In genomic region chr12:54561164-54561563, GRCh38 we compare ENCODE assay signal across 8 cellular contexts. TPM values are rescaled to one million over a fixed set of nuclear protein-coding genes. Genes with fewer than 3 reads are reported as not detected.
DNase-seq lines count a peak whose midpoint lies in the region; ATAC-seq and TF ChIP-seq lines count a peak whose summit lies in the region.

No MANE protein-coding gene starts in this region.

- intact Hi-C loops in A673 (cut with micrococcal nuclease; ENCODE audit: unreplicated experiment), result no loop called here
- intact Hi-C loops in dendritic cell treated with granulocyte-macrophage colony-stimulating factor and Interleukin-4, amounts not matched to agents 40 ng/mL and 50 ng/mL, for 4 days (cut with micrococcal nuclease), result no loop called here
- intact Hi-C loops in naive thymus-derived CD4-positive, alpha-beta T cell (cut with micrococcal nuclease), result loop anchor here (2.0 to 5.0 kb wide), 4 partner anchors 18 to 149 kb away; partner anchors contain the start of gene NCKAP1L (in 2 of the 2)

- CTCF ChIA-PET in A673 (lab: Charles Lee), result no interaction called here
- CTCF ChIA-PET in naive thymus-derived CD4-positive, alpha-beta T cell (lab: Charles Lee), result interaction anchor here (1.2 to 1.4 kb wide), 2 partner anchors 11 to 19 kb away, joined by 3 to 5 read pairs; partner anchors contain the start of gene PDE1B

- H3K4me1 Mint-ChIP-seq in dendritic cell treated with granulocyte-macrophage colony-stimulating factor and Interleukin-4, amounts not matched to agents 40 ng/mL and 50 ng/mL, for 4 days (ENCODE audit: low read depth), result peaks cover 32% of the 10 kb centered on the region
- H3K4me1 Mint-ChIP-seq in naive thymus-derived CD4-positive, alpha-beta T cell, result peaks cover 20 to 46% (median 29%) of the 10 kb centered on the region in 7 donors

- no peak for ATAC-seq in naive thymus-derived CD4-positive, alpha-beta T cell
- no peak for ATAC-seq in GM19023 (IDR thresholded peaks at IDR 0.05; ENCODE audit: unreplicated experiment)

- DNase-seq in A673 (ENCODE audit: low spot score) (no peak), MV-4-11 (lab: John Stamatoyannopoulos, UW) (peak; percentile 79), OCI-M2 (lab: John Stamatoyannopoulos, UW; ENCODE audit: unreplicated experiment) (no peak), inferior parietal cortex (ENCODE audit: extremely low spot score) (no peak), EL (no peak)
- peak in 2 of 9 donors; percentile 8 to 44 for DNase-seq in naive thymus-derived CD4-positive, alpha-beta T cell

- no peaks in the 10 kb centered on the region for H3K27me3 Mint-ChIP-seq in dendritic cell treated with granulocyte-macrophage colony-stimulating factor and Interleukin-4, amounts not matched to agents 40 ng/mL and 50 ng/mL, for 4 days
- H3K27me3 Mint-ChIP-seq in naive thymus-derived CD4-positive, alpha-beta T cell, result no peaks in the 10 kb centered on the region

- BruUV-seq in A673 (replicated peaks; lab: Mats Ljungman, UMichigan), result no TSS peak

- no peaks in the 10 kb centered on the region for H3K9me3 ChIP-seq in A673 (ENCODE audit: low read depth, low read length, poor library complexity, severe bottlenecking)
- H3K9me3 ChIP-seq in naive thymus-derived CD4-positive, alpha-beta T cell (ENCODE audit: control insufficient read depth in 2 of 3, low read length in 3 of 3), result no peaks in the 10 kb centered on the region

- H3K9me3 Mint-ChIP-seq in dendritic cell treated with granulocyte-macrophage colony-stimulating factor and Interleukin-4, amounts not matched to agents 40 ng/mL and 50 ng/mL, for 4 days, result no peaks in the 10 kb centered on the region
- peaks cover 0 to 1% (median 0%) of the 10 kb centered on the region in 11 donors for H3K9me3 Mint-ChIP-seq in naive thymus-derived CD4-positive, alpha-beta T cell

- peaks cover 22% of the 10 kb centered on the region for H3K4me1 ChIP-seq in A673 (ENCODE audit: insufficient read depth, low read length, poor library complexity, severe bottlenecking)
- peaks cover 5 to 9% of the 10 kb centered on the region in 2 donors for H3K4me1 ChIP-seq in naive thymus-derived CD4-positive, alpha-beta T cell (ENCODE audit: control insufficient read depth in 2 of 2, insufficient read depth in 2 of 2, low read length in 2 of 2)

- peak overlapping the region; percentile 68 for H3K27ac ChIP-seq in A673 (ENCODE audit: low read depth, low read length, poor library complexity, severe bottlenecking)
- peak overlapping the region; percentile 76 for H3K27ac ChIP-seq in naive thymus-derived CD4-positive, alpha-beta T cell (ENCODE audit: low read depth, low read length)

- H3K36me3 Mint-ChIP-seq in dendritic cell treated with granulocyte-macrophage colony-stimulating factor and Interleukin-4, amounts not matched to agents 40 ng/mL and 50 ng/mL, for 4 days (ENCODE audit: low read depth), result no peaks in the 10 kb centered on the region
- H3K36me3 Mint-ChIP-seq in naive thymus-derived CD4-positive, alpha-beta T cell, result peaks cover 0 to 5% (median 0%) of the 10 kb centered on the region in 5 donors

- TF ChIP-seq CTCF in A673 (conservative IDR thresholded peaks at IDR 0.05; ENCODE audit: low read depth, low read length), result no peak

- H3K27ac Mint-ChIP-seq in dendritic cell treated with granulocyte-macrophage colony-stimulating factor and Interleukin-4, amounts not matched to agents 40 ng/mL and 50 ng/mL, for 4 days, result peak overlapping the region; percentile 79
- H3K27ac Mint-ChIP-seq in naive thymus-derived CD4-positive, alpha-beta T cell, result peak overlapping the region; percentile 82 to 99 (median 92)

- H3K36me3 ChIP-seq in A673 (ENCODE audit: insufficient read depth, low read length, poor library complexity, severe bottlenecking), result no peaks in the 10 kb centered on the region
- no peaks in the 10 kb centered on the region for H3K36me3 ChIP-seq in naive thymus-derived CD4-positive, alpha-beta T cell (ENCODE audit: control insufficient read depth in 2 of 3, insufficient read depth in 3 of 3, low read length in 3 of 3)

- peak overlapping the region; percentile 72 for H3K4me3 Mint-ChIP-seq in dendritic cell treated with granulocyte-macrophage colony-stimulating factor and Interleukin-4, amounts not matched to agents 40 ng/mL and 50 ng/mL, for 4 days
- H3K4me3 Mint-ChIP-seq in naive thymus-derived CD4-positive, alpha-beta T cell, result peak overlapping the region; percentile 81 to 97 (median 90)

- no peaks in the 10 kb centered on the region for H3K27me3 ChIP-seq in A673 (replicated peaks; ENCODE audit: insufficient read depth, low read depth, low read length, poor library complexity)
- no peaks in the 10 kb centered on the region for H3K27me3 ChIP-seq in naive thymus-derived CD4-positive, alpha-beta T cell (ENCODE audit: control insufficient read depth in 2 of 2, insufficient read depth in 2 of 2, low read length in 2 of 2)

- POLR2A ChIA-PET in A673 (lab: Charles Lee; ENCODE audit: low non-redundant PET), result no interaction called here
- POLR2A ChIA-PET in naive thymus-derived CD4-positive, alpha-beta T cell (lab: Charles Lee), result interaction anchor here (0.7 to 1.6 kb wide), 4 partner anchors 11 to 170 kb away, joined by 3 to 18 read pairs (median 3); partner anchors contain the start of genes NCKAP1L and PDE1B

- no peak overlapping the region for H3K4me3 ChIP-seq in A673 (ENCODE audit: low read depth, low read length, poor library complexity, severe bottlenecking)
- H3K4me3 ChIP-seq in naive thymus-derived CD4-positive, alpha-beta T cell (ENCODE audit: low read length), result peak overlapping the region; percentile 72

RNA-seq across cellular contexts. Expression of gene PDE1B, which starts 11.8 kb away (rescaled TPM):
- 11.5 and 11.7 TPM in 2 replicates for total RNA-seq in A673 (2021)
- total RNA-seq in naive thymus-derived CD4-positive, alpha-beta T cell, result 10 to 100 TPM in 2 of 5 experiments, 1 to 10 TPM in 3; 3.3 to 22.3 (median 9.4) TPM
- 1 to 10 TPM in 1 of 2 donors, under 1 TPM in 1; 0.18 to 5.7 TPM for polyA plus RNA-seq in naive thymus-derived CD4-positive, alpha-beta T cell

RNA-seq across cellular contexts. Expression of gene PPP1R1A, which starts 27.3 kb away (rescaled TPM):
- total RNA-seq in A673 (2021), result 110 and 114 TPM in 2 replicates
- total RNA-seq in naive thymus-derived CD4-positive, alpha-beta T cell, result not detected
- not detected for polyA plus RNA-seq in naive thymus-derived CD4-positive, alpha-beta T cell

Comparison
In these comparisons a context has a peak if more than half of its experiments do, and no peak if none do; other contexts are left out.
1. RNA of gene PPP1R1A, which starts 27.3 kb away (total RNA-seq): 110 to 114 TPM in A673; not detected in naive thymus-derived CD4-positive, alpha-beta T cell; every median in the first group is over 100 times any median in the second.
2. intact Hi-C loops: an anchor here in naive thymus-derived CD4-positive, alpha-beta T cell (2.0 to 5.0 kb wide); none called in A673 and dendritic cell treated with granulocyte-macrophage colony-stimulating factor and Interleukin-4, amounts not matched to agents 40 ng/mL and 50 ng/mL, for 4 days.